In genomic region chr6:33513213-33513612, GRCh38 we compare ENCODE assay signal across 23 cellular contexts. TPM values are rescaled to one million over a fixed set of nuclear protein-coding genes. Genes with fewer than 3 reads are reported as not detected.
A peak's percentile ranks its signal among the peaks of the same experiment; 100 is the strongest.
DNase-seq lines count a peak whose midpoint lies in the region; ATAC-seq, FAIRE-seq and TF ChIP-seq lines count a peak whose summit lies in the region.
"Had no signal": no experiment of that assay in that cellular context is flagged by ENCODE, and none has a peak within 500 bp of the region (broad histone marks: within the 10 kb centered on the region; RNA-seq: fewer than 3 reads in every experiment).

No MANE protein-coding gene starts in this region.

- no peaks in the 10 kb centered on the region for H3F3A ChIP-seq in PC-3 (ENCODE audit: low read length, unreplicated experiment)

- H4K20me1 ChIP-seq in HepG2 (ENCODE audit: insufficient read depth, low read length) (no peaks in the 10 kb centered on the region), PC-3 (ENCODE audit: low read length) (no peaks in the 10 kb centered on the region), H1 (replicated peaks in 1 of 2; ENCODE audit: control insufficient read depth in 1 of 2, insufficient read depth in 2 of 2, low read length in 2 of 2) (no peaks in the 10 kb centered on the region)

- no peak overlapping the region for H3K27ac Mint-ChIP-seq in HFFc6

- 17% methylated on average over 1 of the region's 1 CpG for WGBS in HepG2 (ENCODE audit: low lambda C conversion rate)
- WGBS in right lobe of liver (ENCODE audit: insufficient coverage, low coverage, low lambda C conversion rate, missing lambda C conversion rate): no CpG with 5 or more reads among the region's 1 CpG
- WGBS in H1 (ENCODE audit: extremely low coverage in 1 of 2, insufficient coverage in 1 of 2, insufficient read length in 1 of 2, insufficient replicate concordance in 2 of 2, low coverage in 1 of 2, low lambda C conversion rate in 2 of 2, missing lambda C conversion rate in 1 of 2), 2 experiments: 88% methylated on average over 1 of the region's 1 CpG; no CpG with 5 or more reads in 1 of the 2 experiments

- no peak overlapping the region for H3K14ac ChIP-seq in H1 (ENCODE audit: insufficient read length)

- H3K4me2 ChIP-seq in HepG2 (ENCODE audit: low read depth, low read length): no peak overlapping the region
- H3K4me2 ChIP-seq in PC-3 (ENCODE audit: low read length): no peak overlapping the region
- no peak overlapping the region for H3K4me2 ChIP-seq in H1 (ENCODE audit: insufficient read depth in 1 of 2, low read depth in 2 of 2, low read length in 2 of 2)

- H2BK15ac ChIP-seq in H1 (ENCODE audit: low read length): no peak overlapping the region

- H3K9me2 ChIP-seq in PC-3 (replicated peaks; ENCODE audit: low read length): no peaks in the 10 kb centered on the region

- H3K27me3 ChIP-seq in HepG2 (ENCODE audit: control insufficient read depth in 1 of 2, insufficient read depth in 2 of 2, low read length in 2 of 2) (peaks cover 0 to 42% of the 10 kb centered on the region in 2 experiments; a peak in 2 of 5 replicates), right lobe of liver (no peaks in the 10 kb centered on the region), PC-3 (ENCODE audit: low read length) (no peaks in the 10 kb centered on the region), H1 (replicated peaks in 1 of 4; ENCODE audit: control insufficient read depth in 3 of 4, extremely low read depth in 1 of 4, insufficient read depth in 3 of 4, low read length in 3 of 4) (peaks cover 0 to 2% (median 0%) of the 10 kb centered on the region in 4 experiments; a peak in 2 of 7 replicates), upper lobe of right lung (no peaks in the 10 kb centered on the region)

- H3K56ac ChIP-seq in H1 (replicated peaks; ENCODE audit: insufficient read length, low read depth, low read length): no peak overlapping the region

- H3K23ac ChIP-seq in H1 (ENCODE audit: insufficient read length): no peak overlapping the region

- no peak overlapping the region for H2BK5ac ChIP-seq in H1 (ENCODE audit: low read depth, low read length)

- no peak for DNase-seq in HepG2 (ENCODE audit: low spot score)
- DNase-seq in right lobe of liver: no peak
- no peak for DNase-seq in PC-3
- DNase-seq in H1 (ENCODE audit: low read depth in 1 of 2, low spot score in 2 of 2): no peak
- no peak for DNase-seq in upper lobe of right lung
- no peak for DNase-seq in HFFc6
- DNase-seq: Caco-2, DMS79, KBM-7, NCI-H1105, NCI-H187 treated with DMSO at 0.1 percent for 48 hours, NCI-H2171, NCI-H510A, NCI-H82, SIG-M5 had no signal

- no peak overlapping the region for H3K27ac ChIP-seq in HepG2 (ENCODE audit: extremely low read length, insufficient read depth, low read length)
- no peak overlapping the region for H3K27ac ChIP-seq in right lobe of liver
- H3K27ac ChIP-seq in PC-3 (ENCODE audit: low read length): no peak overlapping the region
- no peak overlapping the region for H3K27ac ChIP-seq in H1 (ENCODE audit: low read depth, low read length)
- H3K27ac ChIP-seq in upper lobe of right lung: no peak overlapping the region
- H3K27ac ChIP-seq: HL-60 had no signal

- peaks cover 13% of the 10 kb centered on the region; the same call in 1 of the 2 replicates for H3K4me1 Mint-ChIP-seq in HFFc6 (ENCODE audit: low read depth)

- H3K9ac ChIP-seq in HepG2 (ENCODE audit: insufficient read depth, low read depth, low read length): no peak overlapping the region
- H3K9ac ChIP-seq in PC-3 (ENCODE audit: low read length): no peak overlapping the region
- H3K9ac ChIP-seq in H1 (replicated peaks in 1 of 4; ENCODE audit: extremely low read depth in 1 of 4, low read depth in 3 of 4, low read length in 3 of 4): no peak overlapping the region

- H3K9me3 Mint-ChIP-seq in HFFc6: no peaks in the 10 kb centered on the region

- TF ChIP-seq POLR2A in HepG2 (IDR thresholded peaks at IDR 0.05; ENCODE audit: insufficient read depth in 1 of 2, low read depth in 2 of 2, low read length in 2 of 2): no peak
- no peak for TF ChIP-seq POLR2A in right lobe of liver (IDR thresholded peaks at IDR 0.05)
- TF ChIP-seq POLR2A in H1 (IDR thresholded peaks at IDR 0.05; ENCODE audit: control extremely low read depth in 1 of 2, low read depth in 2 of 2, low read length in 2 of 2): no peak

- H3K4me3 ChIP-seq in HepG2 (replicated peaks in 1 of 3; ENCODE audit: insufficient read depth in 1 of 3, low read depth in 2 of 3, low read length in 3 of 3): no peak overlapping the region
- H3K4me3 ChIP-seq in right lobe of liver: no peak overlapping the region
- H3K4me3 ChIP-seq in PC-3 (ENCODE audit: low read length): no peak overlapping the region
- H3K4me3 ChIP-seq in H1 (ENCODE audit: extremely low read depth in 1 of 4, insufficient read depth in 2 of 4, low read depth in 3 of 4, low read length in 4 of 4): no peak overlapping the region
- no peak overlapping the region for H3K4me3 ChIP-seq in upper lobe of right lung

- no TSS peak for BruUV-seq in HepG2 (replicated peaks; lab: Mats Ljungman, UMichigan)
- no TSS peak for BruUV-seq in PC-3 (replicated peaks; lab: Mats Ljungman, UMichigan)

- TF ChIP-seq EP300 in HepG2 (IDR thresholded peaks at IDR 0.05; ENCODE audit: low read depth in 2 of 2, low read length in 2 of 2) (no peak), HepG2 (CRISPR knock-in tag; IDR thresholded peaks at IDR 0.05; ENCODE audit: borderline replicate concordance) (no peak), H1 (IDR thresholded peaks at IDR 0.05; ENCODE audit: borderline replicate concordance in 1 of 2, low read depth in 2 of 2, low read length in 2 of 2) (no peak)

- intact Hi-C loops in HepG2 (cut with micrococcal nuclease; ENCODE audit: unreplicated experiment) (no loop called here), right lobe of liver (cut with DNase I) (no loop called here), PC-3 (cut with micrococcal nuclease) (no loop called here), upper lobe of right lung (cut with DNase I) (no loop called here)

- H2AK5ac ChIP-seq in H1 (ENCODE audit: low read depth, low read length): no peak overlapping the region

- peaks cover 44% of the 10 kb centered on the region for H3K27me3 Mint-ChIP-seq in HFFc6 (ENCODE audit: insufficient read depth)

- TF ChIP-seq CTCF in HepG2 (CRISPR knock-in tag; IDR thresholded peaks at IDR 0.05) (no peak), right lobe of liver (IDR thresholded peaks at IDR 0.05) (no peak), PC-3 (conservative IDR thresholded peaks at IDR 0.05; ENCODE audit: low read depth, low read length) (no peak), H1 (IDR thresholded peaks at IDR 0.05; ENCODE audit: control extremely low read depth in 1 of 3, insufficient read depth in 1 of 3, low read depth in 1 of 3, low read length in 3 of 3) (no peak), upper lobe of right lung (IDR thresholded peaks at IDR 0.05) (no peak), HFFc6 (IDR thresholded peaks at IDR 0.05) (no peak)

- H3K4ac ChIP-seq in H1 (replicated peaks; ENCODE audit: insufficient read length, low read depth, low read length): no peak overlapping the region

- H3K4me3 Mint-ChIP-seq in HFFc6: no peak overlapping the region

- H4K8ac ChIP-seq in H1 (ENCODE audit: extremely low read depth, insufficient read depth, low read length): no peak overlapping the region

- H3K79me2 ChIP-seq in HepG2 (ENCODE audit: insufficient read depth, low read length) (no peaks in the 10 kb centered on the region), PC-3 (ENCODE audit: low read length) (no peaks in the 10 kb centered on the region), H1 (ENCODE audit: control insufficient read depth in 1 of 2, insufficient read depth in 2 of 2, low read length in 2 of 2) (no peaks in the 10 kb centered on the region)

- ATAC-seq in HepG2 (peak; percentile 72), right lobe of liver (no peak), PC-3 (peak; percentile 64), HG02884 (IDR thresholded peaks at IDR 0.05; ENCODE audit: unreplicated experiment) (no peak), upper lobe of right lung (no peak), HG02610 (IDR thresholded peaks at IDR 0.05; ENCODE audit: unreplicated experiment) (no peak)

- H3K36me3 ChIP-seq in HepG2 (replicated peaks in 1 of 2; ENCODE audit: control insufficient read depth in 1 of 2, insufficient read depth in 2 of 2, low read length in 2 of 2) (no peaks in the 10 kb centered on the region), right lobe of liver (no peaks in the 10 kb centered on the region), PC-3 (ENCODE audit: low read depth, low read length) (no peaks in the 10 kb centered on the region), H1 (ENCODE audit: control insufficient read depth in 2 of 4, insufficient read depth in 4 of 4, low read length in 3 of 4) (no peaks in the 10 kb centered on the region), upper lobe of right lung (no peaks in the 10 kb centered on the region)

- H3K9me3 ChIP-seq in HepG2 (ENCODE audit: low read length) (no peaks in the 10 kb centered on the region), right lobe of liver (no peaks in the 10 kb centered on the region), PC-3 (ENCODE audit: low read length) (no peaks in the 10 kb centered on the region), H1 (ENCODE audit: insufficient read depth in 2 of 2, low read depth in 1 of 2, low read length in 1 of 2) (no peaks in the 10 kb centered on the region), upper lobe of right lung (no peaks in the 10 kb centered on the region)
- H3K9me3 ChIP-seq: Caco-2 had no signal

- H3K79me1 ChIP-seq in H1 (ENCODE audit: low read depth, low read length): no peaks in the 10 kb centered on the region

- H2AFZ ChIP-seq in HepG2 (ENCODE audit: low read length) (no peak overlapping the region), PC-3 (ENCODE audit: low read length) (no peak overlapping the region), H1 (ENCODE audit: low read length) (no peak overlapping the region)

- H3K36me3 Mint-ChIP-seq in HFFc6 (ENCODE audit: low read depth): no peaks in the 10 kb centered on the region
- H3K36me3 Mint-ChIP-seq: CD14-positive monocyte had no signal

- H3K4me1 ChIP-seq in HepG2 (ENCODE audit: insufficient read depth, low read length): peaks cover 9% of the 10 kb centered on the region
- no peaks in the 10 kb centered on the region for H3K4me1 ChIP-seq in right lobe of liver
- no peaks in the 10 kb centered on the region for H3K4me1 ChIP-seq in PC-3 (ENCODE audit: insufficient read depth, low read length)
- peaks cover 0 to 8% (median 1%) of the 10 kb centered on the region in 4 experiments; a peak in 2 of 7 replicates for H3K4me1 ChIP-seq in H1 (replicated peaks in 1 of 4; ENCODE audit: control insufficient read depth in 3 of 4, insufficient read depth in 4 of 4, low read length in 3 of 4)
- H3K4me1 ChIP-seq in upper lobe of right lung: peaks cover 5% of the 10 kb centered on the region

- POLR2A ChIA-PET in HepG2 (lab: Yijun Ruan, JAX) (interaction anchor here (0.6 kb wide), 1 partner anchor 82 kb away, joined by 3 read pairs; no protein-coding TSS in a partner anchor), PC-3 (lab: Charles Lee; ENCODE audit: unreplicated experiment) (no interaction called here), H1 (lab: Charles Lee; ENCODE audit: partially characterized antibody) (interaction anchor here (1.2 to 1.3 kb wide), 2 partner anchors 7 to 9 kb away, joined by 3 to 4 read pairs; no protein-coding TSS in a partner anchor)

- no peak for FAIRE-seq in HepG2 (lab: Jason Lieb, UNC)
- no peak for FAIRE-seq in H1 (lab: Jason Lieb, UNC)
- FAIRE-seq: A204.1, G401.6, GM18507, RCC 7860 had no signal

- H2BK12ac ChIP-seq in H1 (ENCODE audit: low read depth, low read length): no peak overlapping the region

- no peak overlapping the region for H4K91ac ChIP-seq in H1 (replicated peaks; ENCODE audit: insufficient read length, low read length)

- in situ Hi-C loops in HepG2 (cut with HindIII; ENCODE audit: extremely low pct_ligation_motif_present, low pct_unique_long_range_greater_than_20kb): no loop called here

- no peak for TF ChIP-seq RAD21 in HepG2 (CRISPR knock-in tag; IDR thresholded peaks at IDR 0.05)
- no peak for TF ChIP-seq RAD21 in H1 (IDR thresholded peaks at IDR 0.05 in 1 of 2, conservative IDR thresholded peaks at IDR 0.05 in 1 of 2; ENCODE audit: low read depth in 2 of 2, low read length in 2 of 2)

- CTCF ChIA-PET in HepG2 (lab: Yijun Ruan, JAX; ENCODE audit: low intra/inter-chr PET ratio, low total read pairs) (no interaction called here), PC-3 (lab: Charles Lee) (no interaction called here), H1 (lab: Charles Lee; ENCODE audit: partially characterized antibody) (interaction anchor here (0.7 to 2.9 kb wide), 12 partner anchors 10 to 130 kb away, joined by 3 to 18 read pairs (median 6); no protein-coding TSS in a partner anchor)

- H2BK20ac ChIP-seq in H1 (ENCODE audit: low read length): 0 out of 2 replicates have a peak overlapping the region, but pooled peaks have one; percentile 48

- H3K18ac ChIP-seq in H1 (ENCODE audit: extremely low read depth, low read length): no peak overlapping the region

- H3K23me2 ChIP-seq in H1 (ENCODE audit: low read depth, low read length): peaks cover 4% of the 10 kb centered on the region; the same call in 1 of the 2 replicates

- H4K5ac ChIP-seq in H1 (ENCODE audit: insufficient read length, low read depth, low read length): no peak overlapping the region

- no peak overlapping the region for H2BK120ac ChIP-seq in H1 (replicated peaks; ENCODE audit: low read depth, low read length)

RNA-seq across cellular contexts. Expression of gene ZBTB9, which starts 58.8 kb away (rescaled TPM):
- total RNA-seq in HepG2 (2016; rRNA removed; fragmentation: Illumina TruSeq; extraction: Trizol) (9.2 and 11.5 TPM in 2 replicates), right lobe of liver (1 to 10 TPM; 2.5 to 3.8 (median 2.9) TPM), PC-3 (2014; rRNA removed) (7.0 and 9.1 TPM in 2 replicates), upper lobe of right lung (5.8 TPM)
- total RNA-seq in HepG2 (2016; cell fraction: cytosol; rRNA removed; fragmentation: Illumina TruSeq; extraction: Trizol; ENCODE audit: low read depth): 1.1 and 1.9 TPM in 2 replicates
- total RNA-seq in HepG2 (2016; cell fraction: insoluble cytoplasmic fraction; rRNA removed; fragmentation: Illumina TruSeq; extraction: Trizol): 10.0 and 10.1 TPM in 2 replicates
- 4.7 and 6.0 TPM in 2 replicates for total RNA-seq in HepG2 (2016; cell fraction: membrane; rRNA removed; fragmentation: Illumina TruSeq; extraction: Trizol)
- 6.5 and 6.7 TPM in 2 replicates for total RNA-seq in HepG2 (2016; cell fraction: nucleus; rRNA removed; fragmentation: Illumina TruSeq; extraction: Trizol)
- polyA plus RNA-seq in HepG2 (2011; rRNA removed) (5.3 and 7.1 TPM in 2 replicates), H1 (2011; rRNA removed) (15.1 and 16.9 TPM in 2 replicates)
- polyA plus RNA-seq in HepG2 (2011; cell fraction: cytosol; rRNA removed): 3.8 and 5.0 TPM in 2 replicates
- polyA plus RNA-seq in HepG2 (2011; cell fraction: nucleus; rRNA removed): 3.6 and 4.8 TPM in 2 replicates
- 7.1 and 7.6 TPM in 2 replicates for polyA plus RNA-seq in HepG2 (2012)
- 0.71 and 0.88 TPM in 2 replicates for polyA plus RNA-seq in HepG2 (2016; cell fraction: cytosol; fragmentation: Illumina TruSeq; extraction: Trizol; ENCODE audit: low read depth)
- polyA plus RNA-seq in HepG2 (2016; cell fraction: insoluble cytoplasmic fraction; fragmentation: Illumina TruSeq; extraction: Trizol; ENCODE audit: low read depth): 9.1 and 13.0 TPM in 2 replicates
- 2.4 and 2.5 TPM in 2 replicates for polyA plus RNA-seq in HepG2 (2016; cell fraction: membrane; fragmentation: Illumina TruSeq; extraction: Trizol; ENCODE audit: low read depth)
- polyA plus RNA-seq in HepG2 (2016; cell fraction: nucleus; fragmentation: Illumina TruSeq; extraction: Trizol; ENCODE audit: insufficient read depth, low read depth): 7.9 and 11.1 TPM in 2 replicates
- polyA minus RNA-seq in HepG2 (2011; rRNA and poly(A)+ RNA removed; ENCODE audit: low replicate concordance): 12.4 and 17.3 TPM in 2 replicates
- 5.9 and 8.3 TPM in 2 replicates for polyA minus RNA-seq in HepG2 (2011; cell fraction: cytosol; rRNA and poly(A)+ RNA removed)
- 4.5 and 5.7 TPM in 2 replicates for polyA minus RNA-seq in HepG2 (2011; cell fraction: nucleus; rRNA and poly(A)+ RNA removed)
- 20.2 and 25.0 TPM in 2 replicates for total RNA-seq in H1 (2021; fragmentation: NEBNext Ultra II Directional; extraction: Animal tissue kit (Norgen Biotek cat#: 25700))
- polyA plus RNA-seq in H1 (2011; cell fraction: cytosol; rRNA removed): 17.9 TPM
- polyA plus RNA-seq in H1 (2011; cell fraction: nucleus; rRNA removed): 54.7 TPM
- polyA plus RNA-seq in H1 (2012, experiment 1 of 2): 28.1 to 36.7 TPM (median 31.7 TPM) in 4 replicates
- 23.3 TPM for polyA plus RNA-seq in H1 (2012, experiment 2 of 2)
- 12.5 TPM for polyA plus RNA-seq in H1 (2013, experiment 1 of 2)
- 13.7 TPM for polyA plus RNA-seq in H1 (2013, experiment 2 of 2)
- polyA minus RNA-seq in H1 (2011; rRNA and poly(A)+ RNA removed): 24.1 and 24.3 TPM in 2 replicates
- polyA minus RNA-seq in H1 (2011; cell fraction: cytosol; rRNA and poly(A)+ RNA removed): 17.0 TPM
- polyA minus RNA-seq in H1 (2011; cell fraction: nucleus; rRNA and poly(A)+ RNA removed): 9.4 TPM
- 1 to 10 TPM; 6.4 to 9.2 (median 7.6) TPM for total RNA-seq in HFFc6 (2021; fragmentation: NEBNext Ultra II Directional; extraction: Animal tissue kit (Norgen Biotek cat#: 25700))

Comparison
In these comparisons a context has a peak if more than half of its experiments do, and no peak if none do; other contexts are left out.
1. ATAC-seq: peak in HepG2 (single experiment) and PC-3 (single experiment); none in right lobe of liver (0 of 4), HG02884 (single experiment), upper lobe of right lung (single experiment) and HG02610 (single experiment).